1 cellular context compared by ENCODE assay signal in the genomic region with DNA sequence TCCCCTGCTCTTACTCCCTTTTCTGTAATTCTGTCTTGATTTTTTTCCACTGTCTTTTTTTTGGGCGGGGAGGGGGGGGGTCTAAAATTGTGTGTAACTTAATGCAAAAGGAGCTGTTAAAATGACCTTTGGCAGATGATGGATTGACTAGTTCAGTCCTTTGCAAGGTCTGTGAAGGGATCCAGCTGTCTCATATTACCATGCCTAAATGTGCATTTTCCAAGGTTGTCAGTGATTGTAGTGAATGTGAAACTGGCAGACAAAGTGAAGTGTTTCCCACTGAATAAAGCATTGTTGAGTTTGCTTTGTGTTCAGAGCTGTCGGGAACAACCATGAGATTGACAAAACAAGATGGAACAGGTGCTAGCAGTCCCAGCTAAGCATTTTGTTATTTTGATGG.
TF ChIP-seq lines count a peak whose summit lies in the region.

No MANE protein-coding gene starts in this region.

TF ChIP-seq in A549, 52 proteins besides CTCF, POLR2A, EP300 and RAD21 (continued from another document):
- TF ChIP-seq ZFP36 (IDR thresholded peaks at IDR 0.05; ENCODE audit: borderline replicate concordance, partially characterized antibody) (no peak), FOSB (CRISPR knock-in tag; IDR thresholded peaks at IDR 0.05) (no peak), KDM1A (IDR thresholded peaks at IDR 0.05; ENCODE audit: low read depth) (no peak), SREBF2 (IDR thresholded peaks at IDR 0.05) (no peak), FOSL2 (IDR thresholded peaks at IDR 0.05) (no peak), FOSL2 (CRISPR knock-in tag; IDR thresholded peaks at IDR 0.05) (no peak)
